8 cellular contexts compared by ENCODE assay signal in the genomic region with DNA sequence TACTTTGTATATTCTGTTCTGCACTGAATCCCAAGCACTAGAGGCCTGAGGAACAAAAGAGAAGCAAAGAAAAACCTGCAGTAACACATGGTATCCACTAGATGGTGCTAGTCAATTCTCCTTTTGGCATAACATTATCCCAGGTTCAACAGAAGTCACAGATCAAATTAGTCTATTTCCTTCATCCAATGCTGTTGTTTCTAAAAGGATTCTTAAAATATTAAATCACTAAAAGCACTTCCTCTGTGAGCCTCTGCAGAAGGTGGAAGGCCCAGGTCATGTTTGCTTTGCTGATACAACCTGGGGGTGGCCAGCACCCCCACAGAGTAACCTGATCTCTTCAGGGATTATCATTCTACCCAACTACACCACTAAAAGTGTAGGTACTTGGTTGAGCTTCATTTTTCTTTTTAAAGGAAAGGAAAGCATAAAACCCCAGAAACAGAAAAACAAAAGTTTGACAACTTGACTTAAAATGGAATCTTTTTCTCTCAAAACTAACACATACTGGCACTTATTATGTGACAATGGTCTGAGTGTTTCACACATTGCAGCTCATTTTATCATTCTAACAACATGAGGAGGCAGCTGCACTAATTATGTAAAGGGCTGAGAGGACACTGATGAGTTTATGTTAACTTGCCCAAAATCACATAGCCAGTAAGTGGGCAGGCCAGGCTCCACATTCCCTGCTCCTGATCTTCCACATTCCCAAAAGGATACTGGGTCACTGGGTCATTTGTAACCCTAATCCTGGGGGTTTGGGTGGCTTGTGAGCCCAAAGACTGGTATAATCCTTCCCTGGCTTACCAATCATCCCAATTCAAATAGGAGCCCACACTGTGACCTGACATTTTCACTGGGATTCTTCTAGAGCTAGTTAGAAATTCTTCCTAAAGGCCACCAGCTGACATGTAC.
DNase-seq lines count a peak whose midpoint lies in the region; ATAC-seq and TF ChIP-seq lines count a peak whose summit lies in the region.

No MANE protein-coding gene starts in this region.

- H3K9ac ChIP-seq in Loucy (ENCODE audit: low read depth, low read length, poor library complexity, severe bottlenecking): no peak overlapping the region
- no peak overlapping the region for H3K9ac ChIP-seq in SU-DHL-6 (ENCODE audit: low read length)

- H3K79me2 ChIP-seq in Loucy (ENCODE audit: insufficient read depth, low read length): no peaks in the 10 kb centered on the region
- H3K79me2 ChIP-seq in SU-DHL-6 (ENCODE audit: insufficient read depth, low read length): no peaks in the 10 kb centered on the region

- H3K27ac ChIP-seq in C4-2B (no peak overlapping the region), SU-DHL-6 (ENCODE audit: low read depth, low read length) (no peak overlapping the region)

- H2AFZ ChIP-seq in Loucy (ENCODE audit: low read length) (no peak overlapping the region), SU-DHL-6 (ENCODE audit: low read depth, low read length, severe bottlenecking) (no peak overlapping the region)

- peaks cover 4% of the 10 kb centered on the region for H4K20me1 ChIP-seq in Loucy (ENCODE audit: insufficient read depth, low read length, poor library complexity, severe bottlenecking)
- no peaks in the 10 kb centered on the region for H4K20me1 ChIP-seq in SU-DHL-6 (ENCODE audit: low read depth, low read length)

- peaks cover 39 to 41% of the 10 kb centered on the region in 2 donors for H3K4me1 Mint-ChIP-seq in natural killer cell

- peaks cover 4% of the 10 kb centered on the region for H3K4me1 ChIP-seq in Loucy (ENCODE audit: insufficient read depth, low read length, poor library complexity, severe bottlenecking)

- DNase-seq in fibroblast of mammary gland (ENCODE audit: low read depth) (peak; percentile 65), natural killer cell (no peak)
- DNase-seq in activated CD4-positive, alpha-beta T cell treated with anti-CD3 and anti-CD28 coated beads, Interleukin-2, amount 50 U/mL, for 4 hours: no peak

- H3K27ac Mint-ChIP-seq in natural killer cell: peak overlapping the region; percentile 37 to 71

- intact Hi-C loops in natural killer cell (cut with micrococcal nuclease): no loop called here

- ATAC-seq in GM18868 (IDR thresholded peaks at IDR 0.05; ENCODE audit: unreplicated experiment): peak; percentile 44
- peak; percentile 74 to 83 (median 79) for ATAC-seq in natural killer cell
- ATAC-seq in GM19455 (IDR thresholded peaks at IDR 0.05; ENCODE audit: unreplicated experiment): no peak

- H3K36me3 Mint-ChIP-seq in natural killer cell: peaks cover 19% of the 10 kb centered on the region

- H3K4me3 ChIP-seq in Loucy (ENCODE audit: low read length, poor library complexity, severe bottlenecking) (no peak overlapping the region), SU-DHL-6 (ENCODE audit: insufficient read depth, low read length, poor library complexity, severe bottlenecking) (no peak overlapping the region), fibroblast of mammary gland (ENCODE audit: control insufficient read depth, low read depth, low read length) (no peak overlapping the region)

- no peaks in the 10 kb centered on the region for H3K9me3 ChIP-seq in Loucy (ENCODE audit: insufficient read depth, low read depth, low read length)
- no peaks in the 10 kb centered on the region for H3K9me3 ChIP-seq in SU-DHL-6 (ENCODE audit: insufficient read depth, low read length)

- no peak overlapping the region for H3K4me3 Mint-ChIP-seq in natural killer cell

- H3K9me2 ChIP-seq in Loucy (replicated peaks; ENCODE audit: low read depth, low read length) (no peaks in the 10 kb centered on the region), SU-DHL-6 (replicated peaks; ENCODE audit: insufficient read depth, low read length) (no peaks in the 10 kb centered on the region)

- H3K36me3 ChIP-seq in Loucy (ENCODE audit: insufficient read depth, low read length): peaks cover 82% of the 10 kb centered on the region
- H3K36me3 ChIP-seq in SU-DHL-6 (ENCODE audit: low read length): peaks cover 43% of the 10 kb centered on the region

- H3K27me3 Mint-ChIP-seq in natural killer cell (ENCODE audit: low read depth in 2 of 2): no peaks in the 10 kb centered on the region

- H3F3A ChIP-seq in Loucy (ENCODE audit: low read depth) (no peaks in the 10 kb centered on the region), SU-DHL-6 (ENCODE audit: insufficient read depth) (peaks cover 14% of the 10 kb centered on the region)

- peak; percentile 88 for TF ChIP-seq CTCF in C4-2B (conservative IDR thresholded peaks at IDR 0.05)
- TF ChIP-seq CTCF in Loucy (conservative IDR thresholded peaks at IDR 0.05; ENCODE audit: low read length): peak; percentile 94
- TF ChIP-seq CTCF in SU-DHL-6 (IDR thresholded peaks at IDR 0.05; ENCODE audit: insufficient read depth, low read length, poor library complexity, severe bottlenecking): peak; percentile 85
- TF ChIP-seq CTCF in fibroblast of mammary gland (conservative IDR thresholded peaks at IDR 0.05; ENCODE audit: control insufficient read depth, insufficient read depth, low read depth, low read length): peak; percentile 93
- peak; percentile 99 for TF ChIP-seq CTCF in natural killer cell (IDR thresholded peaks at IDR 0.05)

- no peak overlapping the region for H3K4me2 ChIP-seq in Loucy (ENCODE audit: low read depth, low read length, poor library complexity, severe bottlenecking)
- H3K4me2 ChIP-seq in SU-DHL-6 (ENCODE audit: low read depth, low read length, poor library complexity, severe bottlenecking): no peak overlapping the region

- H3K27me3 ChIP-seq in Loucy (ENCODE audit: insufficient read depth, low read length, poor library complexity, severe bottlenecking) (no peaks in the 10 kb centered on the region), SU-DHL-6 (ENCODE audit: low read length) (no peaks in the 10 kb centered on the region)

- no peaks in the 10 kb centered on the region for H3K9me3 Mint-ChIP-seq in natural killer cell
